29 cellular contexts compared by ENCODE assay signal in genomic region chr10:111916011-111916410, GRCh38.
"Had no signal": no experiment of that assay in that cellular context is flagged by ENCODE, and none has a peak within 500 bp of the region (broad histone marks: within the 10 kb centered on the region; RNA-seq: fewer than 3 reads in every experiment).

No MANE protein-coding gene starts in this region.

- H3K36me3 Mint-ChIP-seq: natural killer cell treated with Interleukin-12 subunit alpha and Interleukin-12 subunit beta and Interleukin-15 and Interleukin-18, amount 100 ng/mL, for 72 hours; stimulated activated effector memory CD8-positive, alpha-beta T cell treated with anti-CD3 and anti-CD28 coated beads, Interleukin-12 subunit alpha, Interleukin-12 subunit beta, amount 100 ng/mL, for 72 hours; stimulated activated naive B cell treated with anti-CD40 and anti-IgM and Interleukin-4, amounts not matched to agents 10 μg/mL and 1 μg/mL and 100 μg/mL, for 72 hours had no signal

- H3K27ac Mint-ChIP-seq: natural killer cell treated with Interleukin-12 subunit alpha and Interleukin-12 subunit beta and Interleukin-15 and Interleukin-18, amount 100 ng/mL, for 72 hours; nephron progenitor cell; progenitor cell of endocrine pancreas; stimulated activated effector memory CD8-positive, alpha-beta T cell treated with anti-CD3 and anti-CD28 coated beads, Interleukin-12 subunit alpha, Interleukin-12 subunit beta, amount 100 ng/mL, for 72 hours; stimulated activated naive B cell treated with anti-CD40 and anti-IgM and Interleukin-4, amounts not matched to agents 10 μg/mL and 1 μg/mL and 100 μg/mL, for 72 hours; stimulated activated naive CD8-positive, alpha-beta T cell treated with anti-CD3 and anti-CD28 coated beads, Interleukin-15, Interleukin-2, amounts not matched to agents 100 ng/mL and 50 ng/mL, for 24 hours had no signal

- H3K4me1 Mint-ChIP-seq: neural crest cell; stimulated activated effector memory CD8-positive, alpha-beta T cell treated with anti-CD3 and anti-CD28 coated beads, Interleukin-12 subunit alpha, Interleukin-12 subunit beta, amount 100 ng/mL, for 72 hours; stimulated activated naive B cell treated with anti-CD40 and anti-IgM and Interleukin-4, amounts not matched to agents 10 μg/mL and 1 μg/mL and 100 μg/mL, for 72 hours had no signal

- ATAC-seq: natural killer cell treated with Interleukin-12 subunit alpha and Interleukin-12 subunit beta and Interleukin-15 and Interleukin-18, amount 100 ng/mL, for 72 hours; psoas muscle; right cardiac atrium; right lobe of liver; stimulated activated effector memory CD8-positive, alpha-beta T cell treated with anti-CD3 and anti-CD28 coated beads, Interleukin-12 subunit alpha, Interleukin-12 subunit beta, amount 100 ng/mL, for 72 hours; stimulated activated naive B cell treated with anti-CD40 and anti-IgM and Interleukin-4, amounts not matched to agents 10 μg/mL and 1 μg/mL and 100 μg/mL, for 72 hours had no signal

- H3K9me3 Mint-ChIP-seq: nephron progenitor cell; neural crest cell; stimulated activated effector memory CD8-positive, alpha-beta T cell treated with anti-CD3 and anti-CD28 coated beads, Interleukin-12 subunit alpha, Interleukin-12 subunit beta, amount 100 ng/mL, for 72 hours; stimulated activated naive B cell treated with anti-CD40 and anti-IgM and Interleukin-4, amounts not matched to agents 10 μg/mL and 1 μg/mL and 100 μg/mL, for 72 hours; stimulated activated naive CD8-positive, alpha-beta T cell treated with anti-CD3 and anti-CD28 coated beads, Interleukin-15, Interleukin-2, amounts not matched to agents 100 ng/mL and 50 ng/mL, for 24 hours had no signal

- H3K27me3 Mint-ChIP-seq: natural killer cell treated with Interleukin-12 subunit alpha and Interleukin-12 subunit beta and Interleukin-15 and Interleukin-18, amount 100 ng/mL, for 72 hours; stimulated activated naive B cell treated with anti-CD40 and anti-IgM and Interleukin-4, amounts not matched to agents 10 μg/mL and 1 μg/mL and 100 μg/mL, for 72 hours had no signal

- H3K27ac ChIP-seq: neutrophil, ovary, parathyroid adenoma, psoas muscle, right lobe of liver, sigmoid colon, stomach, thoracic aorta, thyroid gland, tibial nerve, upper lobe of left lung, vagina had no signal

- DNase-seq: nephron progenitor cell; nucleus accumbens; ovary; posterior cingulate gyrus; psoas muscle; right cardiac atrium; right lobe of liver; sigmoid colon; small intestine; stimulated activated CD4-positive, alpha-beta T cell treated with anti-CD3 and anti-CD28 coated beads, Interleukin-15, amount 100 ng/mL, for 24 hours; stimulated activated CD4-positive, alpha-beta T cell treated with anti-CD3 and anti-CD28 coated beads, Interleukin-2, amount 100 ng/mL, for 24 hours; stimulated activated CD4-positive, alpha-beta T cell treated with anti-CD3 and anti-CD28 coated beads, Interleukin-2, amount 100 ng/mL, for 48 hours; stimulated activated CD4-positive, alpha-beta T cell treated with anti-CD3 and anti-CD28 coated beads, Interleukin-4, amount 100 ng/mL, for 24 hours; stimulated activated naive B cell treated with anti-CD40 and anti-IgM and Interleukin-4, amounts not matched to agents 10 μg/mL and 1 μg/mL and 100 μg/mL, for 72 hours; stimulated activated naive CD4-positive, alpha-beta T cell treated with Interleukin-2 at 50 U/mL for 16 hours; stomach; thyroid gland; trophoblast cell; upper lobe of left lung had no signal

- H3K4me3 Mint-ChIP-seq: natural killer cell treated with Interleukin-12 subunit alpha and Interleukin-12 subunit beta and Interleukin-15 and Interleukin-18, amount 100 ng/mL, for 72 hours; nephron progenitor cell; neural crest cell; stimulated activated effector memory CD8-positive, alpha-beta T cell treated with anti-CD3 and anti-CD28 coated beads, Interleukin-12 subunit alpha, Interleukin-12 subunit beta, amount 100 ng/mL, for 72 hours; stimulated activated naive B cell treated with anti-CD40 and anti-IgM and Interleukin-4, amounts not matched to agents 10 μg/mL and 1 μg/mL and 100 μg/mL, for 72 hours; stimulated activated naive CD8-positive, alpha-beta T cell treated with anti-CD3 and anti-CD28 coated beads, Interleukin-15, Interleukin-2, amounts not matched to agents 100 ng/mL and 50 ng/mL, for 24 hours had no signal
